ENCODE assay signal across 31 cellular contexts in genomic region chr10:80619036-80619435, GRCh38.
"Had no signal": no experiment of that assay in that cellular context is flagged by ENCODE, and none has a peak within 500 bp of the region (broad histone marks: within the 10 kb centered on the region; RNA-seq: fewer than 3 reads in every experiment).

No MANE protein-coding gene starts in this region.

- H3K9me3 ChIP-seq: esophagus muscularis mucosa, left ventricle myocardium inferior, psoas muscle, right atrium auricular region, stomach, thyroid gland, upper lobe of right lung had no signal

- H3K27ac ChIP-seq: cardiac muscle cell, coronary artery, dorsolateral prefrontal cortex, esophagus muscularis mucosa, left ventricle myocardium inferior, parathyroid adenoma, psoas muscle, right atrium auricular region, stomach, thyroid gland, upper lobe of right lung, WERI-Rb-1 had no signal

- H3K36me3 ChIP-seq: cardiac muscle cell, esophagus muscularis mucosa, left ventricle myocardium inferior, right atrium auricular region, stomach, thyroid gland, upper lobe of right lung, WERI-Rb-1 had no signal

- H3K4me1 Mint-ChIP-seq: activated CD4-positive, alpha-beta memory T cell treated with anti-CD3 and anti-CD28 coated beads, Interleukin-2, amount 10 ng/mL, durations not matched to agents 7 days and 5 days; activated CD4-positive, alpha-beta T cell treated with anti-CD3 and anti-CD28 coated beads, Interleukin-2, amount 10 ng/mL, durations not matched to agents 24 days and 14 days; naive thymus-derived CD8-positive, alpha-beta T cell; neural crest cell had no signal

- H3K9ac ChIP-seq: parathyroid adenoma had no signal

- H3K4me1 ChIP-seq: esophagus muscularis mucosa, left ventricle myocardium inferior, parathyroid adenoma, psoas muscle, right atrium auricular region, stomach, thyroid gland, upper lobe of right lung had no signal

- DNase-seq: activated CD4-positive, alpha-beta memory T cell treated with anti-CD3 and anti-CD28 coated beads, Interleukin-2, amount 10 ng/mL, durations not matched to agents 7 days and 5 days; activated CD4-positive, alpha-beta T cell treated with anti-CD3 and anti-CD28 coated beads, Interleukin-2, amount 10 ng/mL, durations not matched to agents 24 days and 14 days; activated CD4-positive, CD25-positive, alpha-beta regulatory T cell treated with anti-CD3 and anti-CD28 coated beads, Interleukin-2, amount 50 U/mL, for 72 hours; activated naive CD4-positive, alpha-beta T cell treated with Interleukin-2 at 50 U/mL for 16 hours; activated T-cell treated with anti-CD3 and anti-CD28 coated beads, Interleukin-2, amount 50 U/mL, for 48 hours; anterior cingulate cortex; cerebellar nuclear complex; dorsolateral prefrontal cortex; effector memory CD4-positive, alpha-beta T cell; left ventricle myocardium inferior; naive thymus-derived CD8-positive, alpha-beta T cell; occipital lobe; psoas muscle; stimulated activated CD4-positive, alpha-beta T cell treated with anti-CD3 and anti-CD28 coated beads, Interleukin-15, amount 100 ng/mL, for 24 hours; stimulated activated CD4-positive, alpha-beta T cell treated with anti-CD3 and anti-CD28 coated beads, Interleukin-2, amount 100 ng/mL, for 24 hours; stimulated activated naive B cell treated with anti-CD40 and anti-IgM and Interleukin-4, amounts not matched to agents 10 μg/mL and 1 μg/mL and 100 μg/mL, for 72 hours; stomach; SW 1271; T1000; thyroid gland; upper lobe of right lung; WERI-Rb-1 had no signal

- ATAC-seq: naive thymus-derived CD8-positive, alpha-beta T cell; psoas muscle; stimulated activated naive B cell treated with anti-CD40 and anti-IgM and Interleukin-4, amounts not matched to agents 10 μg/mL and 1 μg/mL and 100 μg/mL, for 72 hours; upper lobe of right lung had no signal

- H3K9me3 Mint-ChIP-seq: activated CD4-positive, alpha-beta memory T cell treated with anti-CD3 and anti-CD28 coated beads, Interleukin-2, amount 10 ng/mL, durations not matched to agents 7 days and 5 days; activated CD4-positive, alpha-beta T cell treated with anti-CD3 and anti-CD28 coated beads, Interleukin-2, amount 10 ng/mL, durations not matched to agents 24 days and 14 days; neural crest cell; stimulated activated naive B cell treated with anti-CD40 and anti-IgM and Interleukin-4, amounts not matched to agents 10 μg/mL and 1 μg/mL and 100 μg/mL, for 72 hours; T-helper 1 cell treated with Interleukin-12 subunit alpha and Interleukin-12 subunit beta and Interleukin-4 antibody, amounts not matched to agents 30 μg/mL and 1 μg/mL, for 36 hours had no signal

- H3K27ac Mint-ChIP-seq: activated CD4-positive, alpha-beta memory T cell treated with anti-CD3 and anti-CD28 coated beads, Interleukin-2, amount 10 ng/mL, durations not matched to agents 7 days and 5 days; activated CD4-positive, alpha-beta T cell treated with anti-CD3 and anti-CD28 coated beads, Interleukin-2, amount 10 ng/mL, durations not matched to agents 24 days and 14 days; activated naive CD8-positive, alpha-beta T cell; naive thymus-derived CD8-positive, alpha-beta T cell; T-helper 1 cell treated with Interleukin-12 subunit alpha and Interleukin-12 subunit beta and Interleukin-4 antibody, amounts not matched to agents 30 μg/mL and 1 μg/mL, for 36 hours had no signal

- H2AFZ ChIP-seq: parathyroid adenoma had no signal

- H3K4me3 Mint-ChIP-seq: activated CD4-positive, alpha-beta memory T cell treated with anti-CD3 and anti-CD28 coated beads, Interleukin-2, amount 10 ng/mL, durations not matched to agents 7 days and 5 days; activated CD4-positive, alpha-beta T cell treated with anti-CD3 and anti-CD28 coated beads, Interleukin-2, amount 10 ng/mL, durations not matched to agents 24 days and 14 days; activated naive CD8-positive, alpha-beta T cell; naive thymus-derived CD8-positive, alpha-beta T cell; neural crest cell; stimulated activated naive B cell treated with anti-CD40 and anti-IgM and Interleukin-4, amounts not matched to agents 10 μg/mL and 1 μg/mL and 100 μg/mL, for 72 hours; T-helper 1 cell treated with Interleukin-12 subunit alpha and Interleukin-12 subunit beta and Interleukin-4 antibody, amounts not matched to agents 30 μg/mL and 1 μg/mL, for 36 hours had no signal

- H3K27me3 Mint-ChIP-seq: activated CD4-positive, alpha-beta memory T cell treated with anti-CD3 and anti-CD28 coated beads, Interleukin-2, amount 10 ng/mL, durations not matched to agents 7 days and 5 days; activated CD4-positive, alpha-beta T cell treated with anti-CD3 and anti-CD28 coated beads, Interleukin-2, amount 10 ng/mL, durations not matched to agents 24 days and 14 days; activated naive CD8-positive, alpha-beta T cell; stimulated activated naive B cell treated with anti-CD40 and anti-IgM and Interleukin-4, amounts not matched to agents 10 μg/mL and 1 μg/mL and 100 μg/mL, for 72 hours had no signal

- H3K27me3 ChIP-seq: cardiac muscle cell, dorsolateral prefrontal cortex, esophagus muscularis mucosa, right atrium auricular region, stomach, thyroid gland, upper lobe of right lung had no signal

- H3K79me2 ChIP-seq: parathyroid adenoma had no signal

- H3K36me3 Mint-ChIP-seq: activated naive CD8-positive, alpha-beta T cell; naive thymus-derived CD8-positive, alpha-beta T cell; stimulated activated naive B cell treated with anti-CD40 and anti-IgM and Interleukin-4, amounts not matched to agents 10 μg/mL and 1 μg/mL and 100 μg/mL, for 72 hours had no signal

- H3K4me3 ChIP-seq: cardiac muscle cell, coronary artery, dorsolateral prefrontal cortex, esophagus muscularis mucosa, left ventricle myocardium inferior, lung, psoas muscle, right atrium auricular region, stomach, thyroid gland, upper lobe of right lung had no signal
